In genomic region chr17:64380985-64381384, GRCh38 we compare ENCODE assay signal across 21 cellular contexts. TPM values are rescaled to one million over a fixed set of nuclear protein-coding genes. Genes with fewer than 3 reads are reported as not detected.
DNase-seq lines count a peak whose midpoint lies in the region; FAIRE-seq and TF ChIP-seq lines count a peak whose summit lies in the region.
"Had no signal": no experiment of that assay in that cellular context is flagged by ENCODE, and none has a peak within 500 bp of the region (broad histone marks: within the 10 kb centered on the region; RNA-seq: fewer than 3 reads in every experiment).

No MANE protein-coding gene starts in this region.

- POLR2A ChIA-PET in endothelial cell of umbilical vein (lab: Charles Lee) = interaction anchor here (0.6 to 1.2 kb wide), 3 partner anchors 10 to 53 kb away, joined by 3 read pairs; no protein-coding TSS in a partner anchor

- intact Hi-C loops in endothelial cell of umbilical vein (cut with micrococcal nuclease) = no loop called here

- dilution Hi-C loops in endothelial cell of umbilical vein (cut with MboI; ENCODE audit: extremely low pct_ligation_motif_present, low sequenced_read_pairs) = no loop called here

- H3K4me3 ChIP-seq in KMS-11 (IDR thresholded peaks at IDR 0.05; ENCODE audit: insufficient read depth, low read depth, low read length) (no peak overlapping the region), endothelial cell of umbilical vein (replicated peaks in 1 of 3; ENCODE audit: insufficient read depth in 1 of 3, low read depth in 1 of 3, low read length in 3 of 3) (no peak overlapping the region), neutrophil (ENCODE audit: low read depth in 1 of 2, low read length in 1 of 2) (no peak overlapping the region), MG63 (no peak overlapping the region)
- H3K4me3 ChIP-seq: ascending aorta had no signal

- H3K4me2 ChIP-seq in KMS-11 = peak overlapping the region; percentile 78
- H3K4me2 ChIP-seq in endothelial cell of umbilical vein (ENCODE audit: insufficient read depth, low read length) = no peak overlapping the region

- no peak for FAIRE-seq in endothelial cell of umbilical vein (lab: Jason Lieb, UNC)
- FAIRE-seq: urothelium cell line had no signal

- H3K27me3 ChIP-seq in KMS-11 (ENCODE audit: insufficient read depth, low read depth) (no peaks in the 10 kb centered on the region), endothelial cell of umbilical vein (ENCODE audit: control insufficient read depth in 2 of 2, insufficient read depth in 2 of 2, low read length in 2 of 2) (no peaks in the 10 kb centered on the region), neutrophil (no peaks in the 10 kb centered on the region), MG63 (no peaks in the 10 kb centered on the region)
- H3K27me3 ChIP-seq: ascending aorta had no signal

- H4K20me1 ChIP-seq in KMS-11 (ENCODE audit: insufficient read depth) (no peaks in the 10 kb centered on the region), endothelial cell of umbilical vein (replicated peaks; ENCODE audit: control insufficient read depth, extremely low read depth, insufficient read depth, low read length) (no peaks in the 10 kb centered on the region)

- H3K27ac ChIP-seq in KMS-11 (peak overlapping the region; percentile 83; the same call in 1 of the 2 replicates), endothelial cell of umbilical vein (ENCODE audit: insufficient read depth, low read depth, low read length) (no peak overlapping the region), neutrophil (peak overlapping the region; percentile 66)
- H3K27ac ChIP-seq: ascending aorta, C4-2B, VCaP had no signal

- H3K9me1 ChIP-seq in endothelial cell of umbilical vein (replicated peaks; ENCODE audit: control insufficient read depth, extremely low read depth, insufficient read depth, low read length) = no peaks in the 10 kb centered on the region

- H2AFZ ChIP-seq in KMS-11 (ENCODE audit: low read depth) (peak overlapping the region; percentile 27; the same call in 1 of the 2 replicates), endothelial cell of umbilical vein (ENCODE audit: low read depth, low read length) (no peak overlapping the region)

- H3K79me2 ChIP-seq in KMS-11 (ENCODE audit: insufficient read depth, low read depth) (no peaks in the 10 kb centered on the region), endothelial cell of umbilical vein (ENCODE audit: control insufficient read depth, insufficient read depth, low read length) (peaks cover 83% of the 10 kb centered on the region)

- H3K4me1 ChIP-seq in KMS-11 (ENCODE audit: low read depth, poor library complexity, severe bottlenecking) (peaks cover 95% of the 10 kb centered on the region), endothelial cell of umbilical vein (ENCODE audit: control insufficient read depth, extremely low read depth, insufficient read depth, low read length) (peaks cover 73% of the 10 kb centered on the region), neutrophil (ENCODE audit: control insufficient read depth in 1 of 2, insufficient read depth in 1 of 2, low read depth in 1 of 2, low read length in 1 of 2) (peaks cover 80 to 94% of the 10 kb centered on the region in 2 experiments)

- CTCF ChIA-PET in endothelial cell of umbilical vein (lab: Charles Lee) = interaction anchor here (0.8 to 6.4 kb wide), 3 partner anchors 37 to 53 kb away, joined by 3 to 60 read pairs (median 3); no protein-coding TSS in a partner anchor

- DNase-seq in CD1c-positive myeloid dendritic cell (ENCODE audit: extremely low spot score) (peak; percentile 36), endothelial cell of umbilical vein (ENCODE audit: low read depth, low spot score) (no peak), mesenteric fat pad (ENCODE audit: low spot score) (no peak), MG63 (no peak)
- DNase-seq in activated CD4-positive, alpha-beta T cell treated with anti-CD3 and anti-CD28 coated beads for 4 hours = no peak
- DNase-seq: activated CD4-positive, alpha-beta T cell treated with anti-CD3 and anti-CD28 coated beads, Interleukin-2, amount 10 ng/mL, durations not matched to agents 24 days and 14 days; DMS 273 treated with DMSO at 0.1 percent for 48 hours; head of caudate nucleus; IMR-90; mesendoderm; NCI-H1417 treated with DMSO at 0.1 percent for 48 hours; NCI-H2107; NCI-H446; NCI-H82; stimulated activated CD8-positive, alpha-beta memory T cell treated with anti-CD3 and anti-CD28 coated beads, Interleukin-4, amount 100 ng/mL, for 48 hours had no signal

- H3K36me3 ChIP-seq in KMS-11 (ENCODE audit: insufficient read depth) = no peaks in the 10 kb centered on the region
- peaks cover 9 to 33% of the 10 kb centered on the region in 2 experiments for H3K36me3 ChIP-seq in endothelial cell of umbilical vein (ENCODE audit: control insufficient read depth in 2 of 2, extremely low read depth in 1 of 2, insufficient read depth in 2 of 2, low read length in 2 of 2)
- peaks cover 64% of the 10 kb centered on the region for H3K36me3 ChIP-seq in neutrophil
- H3K36me3 ChIP-seq in MG63 = no peaks in the 10 kb centered on the region
- H3K36me3 ChIP-seq: ascending aorta had no signal

- H3K9me3 ChIP-seq in endothelial cell of umbilical vein (replicated peaks; ENCODE audit: control insufficient read depth, insufficient read depth, low read length) = no peaks in the 10 kb centered on the region
- no peaks in the 10 kb centered on the region for H3K9me3 ChIP-seq in neutrophil
- H3K9me3 ChIP-seq in MG63 = no peaks in the 10 kb centered on the region
- H3K9me3 ChIP-seq: ascending aorta had no signal

- TF ChIP-seq POLR2A in endothelial cell of umbilical vein (IDR thresholded peaks at IDR 0.05; ENCODE audit: low read depth, low read length) = peak; percentile 62

- no TSS peak for BruUV-seq in endothelial cell of umbilical vein (replicated peaks; lab: Mats Ljungman, UMichigan)

- TF ChIP-seq CTCF in KMS-11 (conservative IDR thresholded peaks at IDR 0.05; ENCODE audit: low read depth, low read length) (no peak), endothelial cell of umbilical vein (IDR thresholded peaks at IDR 0.05; ENCODE audit: extremely low read depth in 1 of 2, insufficient read depth in 1 of 2, low read depth in 1 of 2, low read length in 2 of 2) (no peak), neutrophil (IDR thresholded peaks at IDR 0.05) (no peak)

- H3K9ac ChIP-seq in KMS-11 (no peak overlapping the region), endothelial cell of umbilical vein (replicated peaks; ENCODE audit: extremely low read depth, insufficient read depth, low read length) (no peak overlapping the region)

TF ChIP-seq in endothelial cell of umbilical vein, 7 proteins besides CTCF, POLR2A, EP300 and RAD21:
- peak; percentile 19 for TF ChIP-seq POLR2AphosphoS5 (IDR thresholded peaks at IDR 0.05; ENCODE audit: insufficient read depth, low read depth, low read length)
- no peak for TF ChIP-seq MYC (IDR thresholded peaks at IDR 0.05; ENCODE audit: low read depth, low read length)

RNA-seq across cellular contexts. Expression of gene PECAM1, which starts 9.7 kb away (rescaled TPM):
- total RNA-seq in endothelial cell of umbilical vein = 1,037 and 1,131 TPM in 2 replicates
- 621 and 832 TPM in 2 replicates for polyA plus RNA-seq in endothelial cell of umbilical vein
- 493 and 552 TPM in 2 replicates for polyA plus RNA-seq in endothelial cell of umbilical vein (2011; cell fraction: cytosol; rRNA removed)
- 383 and 504 TPM in 2 replicates for polyA plus RNA-seq in endothelial cell of umbilical vein (2011; cell fraction: nucleus; rRNA removed)
- 893 and 1,063 TPM in 2 replicates for polyA plus RNA-seq in endothelial cell of umbilical vein (2012)
- polyA minus RNA-seq in endothelial cell of umbilical vein = 4,612 and 5,290 TPM in 2 replicates
- polyA minus RNA-seq in endothelial cell of umbilical vein (2011; cell fraction: cytosol; rRNA and poly(A)+ RNA removed) = not detected
- 645 and 1,088 TPM in 2 replicates for polyA minus RNA-seq in endothelial cell of umbilical vein (2011; cell fraction: nucleus; rRNA and poly(A)+ RNA removed)
- total RNA-seq in mesenteric fat pad = 367 TPM
- 0.10 TPM in 1 of 2 replicates, not detected in the other for total RNA-seq in MG63 (2014; rRNA removed; shearing (Covaris generic); ENCODE audit: low replicate concordance)
- total RNA-seq: IMR-90 had no signal
- polyA plus RNA-seq: IMR-90 had no signal

Comparison
In these comparisons a context has a peak if more than half of its experiments do, and no peak if none do; other contexts are left out.
1. RNA of gene PECAM1, which starts 9.7 kb away (total RNA-seq): 1,037 to 1,131 TPM in endothelial cell of umbilical vein and 367 TPM in mesenteric fat pad (single experiment); 0.10 TPM in MG63; every median in the first group is over 100 times any median in the second.